8 cellular contexts compared by ENCODE assay signal in the genomic region with DNA sequence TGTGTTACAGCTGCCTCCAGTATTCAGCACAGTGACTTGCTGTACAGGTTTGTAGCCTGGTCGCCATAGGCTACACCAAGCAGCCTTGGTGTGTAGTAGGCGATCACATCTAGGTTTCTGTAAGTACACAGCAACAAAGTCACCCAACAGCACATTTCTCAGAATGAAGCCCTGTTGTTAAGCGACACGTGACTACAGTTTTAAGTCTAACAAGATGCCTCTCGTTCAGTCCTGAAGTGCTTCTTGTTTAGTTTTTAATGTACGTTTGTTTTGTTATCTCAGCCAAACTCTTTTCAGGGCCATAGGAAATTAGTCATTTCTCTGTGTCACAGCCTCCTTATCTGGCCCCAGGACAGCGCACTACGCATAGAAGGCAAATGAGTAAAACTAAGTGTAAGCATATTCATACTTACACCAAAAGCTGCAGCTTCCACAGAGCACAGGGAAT. TPM values are rescaled to one million over a fixed set of nuclear protein-coding genes. Genes with fewer than 3 reads are reported as not detected.
DNase-seq lines count a peak whose midpoint lies in the region; ATAC-seq and TF ChIP-seq lines count a peak whose summit lies in the region.

No MANE protein-coding gene starts in this region.

- no peak for TF ChIP-seq POLR2A in right lobe of liver (IDR thresholded peaks at IDR 0.05)

- ATAC-seq in GM18867 (IDR thresholded peaks at IDR 0.05; ENCODE audit: unreplicated experiment) (peak; percentile 36), HG03060 (IDR thresholded peaks at IDR 0.05; ENCODE audit: low read depth, unreplicated experiment) (peak; percentile 23), right lobe of liver (peak; percentile 47 to 62 (median 57))

- no peaks in the 10 kb centered on the region for H3K27me3 ChIP-seq in right lobe of liver

- DNase-seq in activated naive CD4-positive, alpha-beta T cell treated with Interleukin-2 at 50 U/mL for 16 hours = peak; percentile 65
- DNase-seq in right lobe of liver (no peak), Kasumi-1 (lab: John Stamatoyannopoulos, UW) (no peak), NCI-H2081 treated with DMSO at 0.1 percent for 48 hours (lab: John Stamatoyannopoulos, UW) (no peak), NCI-H526 (lab: John Stamatoyannopoulos, UW) (no peak), NCI-H146 (lab: John Stamatoyannopoulos, UW) (no peak)

- TF ChIP-seq CTCF in right lobe of liver (IDR thresholded peaks at IDR 0.05) = no peak

- no peaks in the 10 kb centered on the region for H3K9me3 ChIP-seq in right lobe of liver

- H3K36me3 ChIP-seq in right lobe of liver = peaks cover 0 to 12% (median 1%) of the 10 kb centered on the region in 4 donors

- H3K4me1 ChIP-seq in right lobe of liver = no peaks in the 10 kb centered on the region

- H3K27ac ChIP-seq in right lobe of liver = peak overlapping the region; percentile 18 to 75 (median 56)

- no peak overlapping the region for H3K4me3 ChIP-seq in right lobe of liver

- intact Hi-C loops in right lobe of liver (cut with DNase I) = no loop called here

- WGBS in right lobe of liver (ENCODE audit: insufficient coverage, low coverage, low lambda C conversion rate, missing lambda C conversion rate) = 63% methylated on average over 7 of the region's 8 CpGs

RNA-seq across cellular contexts. Expression of gene GPR183, which starts 50.0 kb away (rescaled TPM):
- total RNA-seq in right lobe of liver = 1 to 10 TPM in 3 of 6 experiments, under 1 TPM in 3; 0.26 to 3.2 (median 1.0) TPM
